Comparison of ENCODE assay signal across 16 cellular contexts in the genomic region with DNA sequence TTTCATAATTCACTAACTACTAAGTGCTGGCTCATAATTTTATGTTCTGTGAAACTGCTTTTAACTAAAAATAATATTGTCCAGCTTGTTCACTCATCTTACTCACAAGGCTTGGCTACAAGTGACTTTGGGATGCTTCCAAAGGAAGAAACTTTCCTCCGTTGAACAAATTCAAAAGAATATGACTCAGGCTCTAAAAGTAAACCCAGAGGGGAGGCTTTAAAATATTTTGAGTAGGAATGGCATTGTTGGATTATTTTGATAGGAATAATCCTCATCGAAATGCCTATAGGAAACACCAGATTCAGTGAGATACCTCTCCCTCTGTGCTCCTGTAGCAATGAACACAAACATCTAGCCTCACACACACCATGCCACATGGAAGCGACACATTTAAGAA. TPM values are rescaled to one million over a fixed set of nuclear protein-coding genes. Genes with fewer than 3 reads are reported as not detected.
DNase-seq lines count a peak whose midpoint lies in the region; ATAC-seq and TF ChIP-seq lines count a peak whose summit lies in the region.
"Had no signal": no experiment of that assay in that cellular context is flagged by ENCODE, and none has a peak within 500 bp of the region (broad histone marks: within the 10 kb centered on the region; RNA-seq: fewer than 3 reads in every experiment).

No MANE protein-coding gene starts in this region.

- no peak for ATAC-seq in GM21515 (IDR thresholded peaks at IDR 0.05; ENCODE audit: unreplicated experiment)
- no peak for ATAC-seq in HG03095 (IDR thresholded peaks at IDR 0.05; ENCODE audit: unreplicated experiment)
- ATAC-seq: GM12878 had no signal

- TF ChIP-seq CTCF in AG09319 (IDR thresholded peaks at IDR 0.05; ENCODE audit: low read depth, low read length) = no peak
- no peak for TF ChIP-seq CTCF in chondrocyte (IDR thresholded peaks at IDR 0.05)

- no peaks in the 10 kb centered on the region for H3K9me3 ChIP-seq in muscle layer of duodenum (ENCODE audit: control insufficient read depth in 1 of 2, low read length in 2 of 2)

- H3K4me1 ChIP-seq in muscle layer of duodenum (ENCODE audit: control insufficient read depth in 1 of 2, insufficient read depth in 2 of 2, low read length in 2 of 2) = peaks cover 5 to 6% of the 10 kb centered on the region in 2 donors
- H3K4me1 ChIP-seq: parathyroid adenoma had no signal

- H3K4me1 Mint-ChIP-seq in chondrocyte (ENCODE audit: low read depth) = peaks cover 25% of the 10 kb centered on the region

- peak; percentile 16 for DNase-seq in AG09319 (ENCODE audit: extremely low read depth, low read depth)
- peak; percentile 60 for DNase-seq in LHCN-M2 (ENCODE audit: low read depth)
- no peak for DNase-seq in chondrocyte (ENCODE audit: low spot score)
- no peak for DNase-seq in stimulated activated CD4-positive, alpha-beta T cell treated with anti-CD3 and anti-CD28 coated beads, Interleukin-12 subunit alpha, Interleukin-12 subunit beta, amount 100 ng/mL, for 4 hours
- DNase-seq in epidermal melanocyte (ENCODE audit: insufficient read length, low spot score) = no peak
- DNase-seq: activated CD4-positive, alpha-beta T cell treated with anti-CD3 and anti-CD28 coated beads for 48 hours; activated T-cell treated with anti-CD3 and anti-CD28 coated beads, Interleukin-2, amount 50 U/mL, for 48 hours; C1 segment of cervical spinal cord; NCI-H82 had no signal

- no peaks in the 10 kb centered on the region for H3K36me3 Mint-ChIP-seq in chondrocyte (ENCODE audit: low read depth)
- H3K36me3 Mint-ChIP-seq: mesothelial cell of epicardium had no signal

- no peaks in the 10 kb centered on the region for H3K9me3 Mint-ChIP-seq in chondrocyte (ENCODE audit: low read depth)
- H3K9me3 Mint-ChIP-seq: mesothelial cell of epicardium; T-helper 2 cell treated with Interferon-gamma antibody and Interleukin-4, amounts not matched to agents 5 μg/mL and 100 μg/mL, for 36 hours had no signal

- H3K27me3 Mint-ChIP-seq in chondrocyte (ENCODE audit: low read depth) = no peaks in the 10 kb centered on the region

- H3K27ac ChIP-seq in muscle layer of duodenum (ENCODE audit: low read length) = peak overlapping the region; percentile 24
- H3K27ac ChIP-seq: parathyroid adenoma had no signal

- H3K4me3 Mint-ChIP-seq in chondrocyte (ENCODE audit: unreplicated experiment) = no peak overlapping the region
- H3K4me3 Mint-ChIP-seq: mesothelial cell of epicardium; T-helper 2 cell treated with Interferon-gamma antibody and Interleukin-4, amounts not matched to agents 5 μg/mL and 100 μg/mL, for 36 hours had no signal

- peak overlapping the region; percentile 76 for H3K27ac Mint-ChIP-seq in chondrocyte (ENCODE audit: unreplicated experiment)
- H3K27ac Mint-ChIP-seq: mesothelial cell of epicardium; T-helper 2 cell treated with Interferon-gamma antibody and Interleukin-4, amounts not matched to agents 5 μg/mL and 100 μg/mL, for 36 hours had no signal

- H3K27me3 ChIP-seq in muscle layer of duodenum (ENCODE audit: low read depth, low read length) = no peaks in the 10 kb centered on the region

- no peak overlapping the region for H3K4me3 ChIP-seq in muscle layer of duodenum (ENCODE audit: low read depth in 1 of 2, low read length in 2 of 2)
- H3K4me3 ChIP-seq: GM12878 had no signal

- no peaks in the 10 kb centered on the region for H3K36me3 ChIP-seq in muscle layer of duodenum (ENCODE audit: control insufficient read depth in 1 of 2, insufficient read depth in 2 of 2, low read length in 2 of 2)

RNA-seq across cellular contexts. Expression of a gene that starts 25.2 kb away (rescaled TPM):
- total RNA-seq in LHCN-M2 (2014; rRNA removed) (6.5 and 8.1 TPM in 2 replicates), chondrocyte (57.2 to 66.0 TPM (median 64.1 TPM) in 3 replicates)
- 7.4 TPM for polyA plus RNA-seq in LHCN-M2 (2012)

Comparison
In these comparisons a context has a peak if more than half of its experiments do, and no peak if none do; other contexts are left out.
1. DNase-seq: peak in AG09319 (single experiment) and LHCN-M2 (single experiment); none in chondrocyte (single experiment), stimulated activated CD4-positive, alpha-beta T cell treated with anti-CD3 and anti-CD28 coated beads, Interleukin-12 subunit alpha, Interleukin-12 subunit beta, amount 100 ng/mL, for 4 hours (single experiment) and epidermal melanocyte (single experiment).